ENCODE assay signal across 29 cellular contexts in the genomic region with DNA sequence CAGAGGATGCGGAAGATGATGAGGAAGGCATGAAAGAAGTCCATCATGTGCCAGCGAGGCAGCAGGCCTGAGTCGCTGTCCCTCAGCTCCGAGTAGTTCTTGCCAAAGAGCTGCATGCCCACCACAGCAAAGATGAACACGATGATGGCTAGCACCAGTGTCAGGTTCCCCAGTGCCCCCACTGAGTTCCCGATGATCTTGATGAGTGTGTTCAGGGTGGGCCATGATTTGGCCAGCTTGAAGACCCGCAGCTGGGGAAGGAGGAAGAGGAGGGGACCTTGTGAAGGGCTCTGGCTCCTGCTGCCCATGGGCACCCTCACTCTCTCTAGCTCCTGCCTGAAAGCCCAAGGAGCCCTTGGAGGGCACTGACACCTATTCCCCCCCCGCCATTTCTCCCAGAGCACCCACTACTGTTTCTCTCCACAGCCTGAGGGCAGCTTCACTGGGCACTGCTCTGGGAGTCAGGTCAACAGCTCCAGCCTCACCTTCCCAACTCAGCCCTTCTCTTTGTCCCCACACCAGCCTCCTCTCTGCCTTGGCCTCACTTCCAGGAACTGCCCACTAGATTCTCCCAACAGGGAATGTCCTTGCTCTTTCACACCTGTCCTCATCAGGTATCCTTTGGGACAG.
A peak's percentile ranks its signal among the peaks of the same experiment; 100 is the strongest.
DNase-seq lines count a peak whose midpoint lies in the region; ATAC-seq and TF ChIP-seq lines count a peak whose summit lies in the region.
"Had no signal": no experiment of that assay in that cellular context is flagged by ENCODE, and none has a peak within 500 bp of the region (broad histone marks: within the 10 kb centered on the region; RNA-seq: fewer than 3 reads in every experiment).

No MANE protein-coding gene starts in this region.

- TF ChIP-seq EP300 in gastroesophageal sphincter (IDR thresholded peaks at IDR 0.05) = no peak

- H3K27me3 ChIP-seq in lower lobe of right lung (ENCODE audit: low read depth) (no peaks in the 10 kb centered on the region), gastroesophageal sphincter (no peaks in the 10 kb centered on the region)
- H3K27me3 ChIP-seq: esophagus squamous epithelium, foreskin keratinocyte, heart right ventricle, neural progenitor cell had no signal

- peak; percentile 12 for DNase-seq in activated naive CD8-positive, alpha-beta T cell treated with anti-CD3 and anti-CD28 coated beads, Interleukin-2, amount 10 ng/mL, durations not matched to agents 7 days and 5 days
- DNase-seq in activated naive CD8-positive, alpha-beta T cell treated with anti-CD3 and anti-CD28 coated beads, Interleukin-2, amount 50 U/mL, for 24 hours = no peak
- DNase-seq in activated CD4-positive, alpha-beta memory T cell treated with anti-CD3 and anti-CD28 coated beads, Interleukin-2, amount 10 ng/mL, durations not matched to agents 7 days and 5 days = peak; percentile 11
- DNase-seq in lower lobe of right lung (peak; percentile 25), type B pancreatic cell (ENCODE audit: extremely low spot score, unreplicated experiment) (peak; percentile 36), GM03348 (ENCODE audit: low spot score) (no peak), dedifferentiated amniotic fluid mesenchymal stem cell (ENCODE audit: extremely low spot score) (no peak)
- DNase-seq: ACHN; activated CD4-positive, alpha-beta T cell treated with anti-CD3 and anti-CD28 coated beads, Interleukin-2, amount 50 U/mL, for 1 hour; central memory CD4-positive, alpha-beta T cell; dermis blood vessel endothelial cell; esophagus squamous epithelium; foreskin keratinocyte; kidney glomerular epithelial cell; MM.1S; NCI-H1930; NCI-H2171 treated with DMSO at 0.1 percent for 48 hours; NCI-H510A; stimulated activated CD8-positive, alpha-beta memory T cell treated with anti-CD3 and anti-CD28 coated beads, Interleukin-4, amount 100 ng/mL, for 48 hours had no signal

- WGBS in gastroesophageal sphincter (ENCODE audit: low coverage in 1 of 2), 2 donors = 93 to 96% methylated on average over 3 to 5 of the region's 8 CpGs

- H3K36me3 ChIP-seq in lower lobe of right lung (no peaks in the 10 kb centered on the region), gastroesophageal sphincter (no peaks in the 10 kb centered on the region)
- H3K36me3 ChIP-seq: esophagus squamous epithelium, neural progenitor cell had no signal

- H3K27me3 Mint-ChIP-seq in activated naive CD8-positive, alpha-beta T cell treated with anti-CD3 and anti-CD28 coated beads, Interleukin-2, amount 10 ng/mL, durations not matched to agents 7 days and 5 days = no peaks in the 10 kb centered on the region
- peaks cover 3% of the 10 kb centered on the region for H3K27me3 Mint-ChIP-seq in activated naive CD8-positive, alpha-beta T cell treated with anti-CD3 and anti-CD28 coated beads, Interleukin-2, amount 50 U/mL, for 24 hours
- peaks cover 2% of the 10 kb centered on the region for H3K27me3 Mint-ChIP-seq in activated CD4-positive, alpha-beta memory T cell treated with anti-CD3 and anti-CD28 coated beads, Interleukin-2, amount 10 ng/mL, durations not matched to agents 7 days and 5 days
- H3K27me3 Mint-ChIP-seq in type B pancreatic cell = peaks cover 18% of the 10 kb centered on the region
- H3K27me3 Mint-ChIP-seq: B cell had no signal

- H3K36me3 Mint-ChIP-seq in activated naive CD8-positive, alpha-beta T cell treated with anti-CD3 and anti-CD28 coated beads, Interleukin-2, amount 10 ng/mL, durations not matched to agents 7 days and 5 days = no peaks in the 10 kb centered on the region
- H3K36me3 Mint-ChIP-seq in activated naive CD8-positive, alpha-beta T cell treated with anti-CD3 and anti-CD28 coated beads, Interleukin-2, amount 50 U/mL, for 24 hours (ENCODE audit: low read depth) = no peaks in the 10 kb centered on the region
- no peaks in the 10 kb centered on the region for H3K36me3 Mint-ChIP-seq in activated CD4-positive, alpha-beta memory T cell treated with anti-CD3 and anti-CD28 coated beads, Interleukin-2, amount 10 ng/mL, durations not matched to agents 7 days and 5 days (ENCODE audit: low read depth)
- no peaks in the 10 kb centered on the region for H3K36me3 Mint-ChIP-seq in type B pancreatic cell
- H3K36me3 Mint-ChIP-seq: CD8-positive, alpha-beta T cell; neural progenitor cell had no signal

- no peak for TF ChIP-seq POLR2A in gastroesophageal sphincter (IDR thresholded peaks at IDR 0.05)

- no peak for ATAC-seq in activated naive CD8-positive, alpha-beta T cell treated with anti-CD3 and anti-CD28 coated beads, Interleukin-2, amount 10 ng/mL, durations not matched to agents 7 days and 5 days (ENCODE audit: low read depth)
- no peak for ATAC-seq in activated naive CD8-positive, alpha-beta T cell treated with anti-CD3 and anti-CD28 coated beads, Interleukin-2, amount 50 U/mL, for 24 hours
- ATAC-seq in lower lobe of right lung (no peak), gastroesophageal sphincter (no peak)
- ATAC-seq: CD8-positive, alpha-beta T cell; foreskin keratinocyte; GM12878; heart right ventricle had no signal

- H3K9me3 ChIP-seq in lower lobe of right lung (no peaks in the 10 kb centered on the region), gastroesophageal sphincter (no peaks in the 10 kb centered on the region)
- H3K9me3 ChIP-seq: esophagus squamous epithelium, heart right ventricle had no signal

- POLR2A ChIA-PET in activated naive CD8-positive, alpha-beta T cell treated with anti-CD3 and anti-CD28 coated beads, Interleukin-2, amount 10 ng/mL, durations not matched to agents 7 days and 5 days (lab: Charles Lee) = no interaction called here
- POLR2A ChIA-PET in activated CD4-positive, alpha-beta memory T cell treated with anti-CD3 and anti-CD28 coated beads, Interleukin-2, amount 10 ng/mL, durations not matched to agents 7 days and 5 days (lab: Charles Lee) = no interaction called here

- no peak overlapping the region for H3K27ac Mint-ChIP-seq in activated naive CD8-positive, alpha-beta T cell treated with anti-CD3 and anti-CD28 coated beads, Interleukin-2, amount 10 ng/mL, durations not matched to agents 7 days and 5 days
- no peak overlapping the region for H3K27ac Mint-ChIP-seq in activated naive CD8-positive, alpha-beta T cell treated with anti-CD3 and anti-CD28 coated beads, Interleukin-2, amount 50 U/mL, for 24 hours
- H3K27ac Mint-ChIP-seq in activated CD4-positive, alpha-beta memory T cell treated with anti-CD3 and anti-CD28 coated beads, Interleukin-2, amount 10 ng/mL, durations not matched to agents 7 days and 5 days = no peak overlapping the region
- no peak overlapping the region for H3K27ac Mint-ChIP-seq in type B pancreatic cell
- H3K27ac Mint-ChIP-seq: B cell; CD8-positive, alpha-beta T cell; neural progenitor cell; stimulated activated naive CD8-positive, alpha-beta T cell treated with anti-CD3 and anti-CD28 coated beads, Interleukin-15, Interleukin-2, amounts not matched to agents 100 ng/mL and 50 ng/mL, for 24 hours had no signal

- H3K4me1 ChIP-seq in lower lobe of right lung (no peaks in the 10 kb centered on the region), gastroesophageal sphincter (no peaks in the 10 kb centered on the region)
- H3K4me1 ChIP-seq: esophagus squamous epithelium, foreskin keratinocyte, neural progenitor cell, parathyroid adenoma had no signal

- no peaks in the 10 kb centered on the region for H3K4me1 Mint-ChIP-seq in activated naive CD8-positive, alpha-beta T cell treated with anti-CD3 and anti-CD28 coated beads, Interleukin-2, amount 10 ng/mL, durations not matched to agents 7 days and 5 days
- no peaks in the 10 kb centered on the region for H3K4me1 Mint-ChIP-seq in activated naive CD8-positive, alpha-beta T cell treated with anti-CD3 and anti-CD28 coated beads, Interleukin-2, amount 50 U/mL, for 24 hours
- no peaks in the 10 kb centered on the region for H3K4me1 Mint-ChIP-seq in activated CD4-positive, alpha-beta memory T cell treated with anti-CD3 and anti-CD28 coated beads, Interleukin-2, amount 10 ng/mL, durations not matched to agents 7 days and 5 days
- H3K4me1 Mint-ChIP-seq in type B pancreatic cell (ENCODE audit: unreplicated experiment) = peaks cover 4% of the 10 kb centered on the region
- H3K4me1 Mint-ChIP-seq: B cell had no signal

- TF ChIP-seq CTCF in lower lobe of right lung (IDR thresholded peaks at IDR 0.05) (no peak), type B pancreatic cell (conservative IDR thresholded peaks at IDR 0.05) (no peak), gastroesophageal sphincter (IDR thresholded peaks at IDR 0.05) (no peak)

- H3K4me3 Mint-ChIP-seq in activated naive CD8-positive, alpha-beta T cell treated with anti-CD3 and anti-CD28 coated beads, Interleukin-2, amount 10 ng/mL, durations not matched to agents 7 days and 5 days = no peak overlapping the region
- H3K4me3 Mint-ChIP-seq in activated naive CD8-positive, alpha-beta T cell treated with anti-CD3 and anti-CD28 coated beads, Interleukin-2, amount 50 U/mL, for 24 hours = no peak overlapping the region
- H3K4me3 Mint-ChIP-seq in activated CD4-positive, alpha-beta memory T cell treated with anti-CD3 and anti-CD28 coated beads, Interleukin-2, amount 10 ng/mL, durations not matched to agents 7 days and 5 days = no peak overlapping the region
- no peak overlapping the region for H3K4me3 Mint-ChIP-seq in type B pancreatic cell
- H3K4me3 Mint-ChIP-seq: B cell; CD8-positive, alpha-beta T cell; neural progenitor cell; stimulated activated naive CD8-positive, alpha-beta T cell treated with anti-CD3 and anti-CD28 coated beads, Interleukin-15, Interleukin-2, amounts not matched to agents 100 ng/mL and 50 ng/mL, for 24 hours had no signal

- H3K27ac ChIP-seq in lower lobe of right lung = no peak overlapping the region
- no peak overlapping the region for H3K27ac ChIP-seq in gastroesophageal sphincter
- H3K27ac ChIP-seq: esophagus squamous epithelium, foreskin keratinocyte, KMS-11, neural progenitor cell, parathyroid adenoma had no signal

- H3K4me3 ChIP-seq in lower lobe of right lung = no peak overlapping the region
- H3K4me3 ChIP-seq in gastroesophageal sphincter = no peak overlapping the region
- H3K4me3 ChIP-seq: esophagus squamous epithelium, GM12878, heart right ventricle, lung, neural progenitor cell had no signal

- CTCF ChIA-PET in activated CD4-positive, alpha-beta memory T cell treated with anti-CD3 and anti-CD28 coated beads, Interleukin-2, amount 10 ng/mL, durations not matched to agents 7 days and 5 days (lab: Charles Lee) = no interaction called here

- no peaks in the 10 kb centered on the region for H3K9me3 Mint-ChIP-seq in activated naive CD8-positive, alpha-beta T cell treated with anti-CD3 and anti-CD28 coated beads, Interleukin-2, amount 10 ng/mL, durations not matched to agents 7 days and 5 days
- no peaks in the 10 kb centered on the region for H3K9me3 Mint-ChIP-seq in activated naive CD8-positive, alpha-beta T cell treated with anti-CD3 and anti-CD28 coated beads, Interleukin-2, amount 50 U/mL, for 24 hours
- no peaks in the 10 kb centered on the region for H3K9me3 Mint-ChIP-seq in activated CD4-positive, alpha-beta memory T cell treated with anti-CD3 and anti-CD28 coated beads, Interleukin-2, amount 10 ng/mL, durations not matched to agents 7 days and 5 days
- no peaks in the 10 kb centered on the region for H3K9me3 Mint-ChIP-seq in type B pancreatic cell
- H3K9me3 Mint-ChIP-seq: CD8-positive, alpha-beta T cell; neural progenitor cell; stimulated activated naive CD8-positive, alpha-beta T cell treated with anti-CD3 and anti-CD28 coated beads, Interleukin-15, Interleukin-2, amounts not matched to agents 100 ng/mL and 50 ng/mL, for 24 hours had no signal

- intact Hi-C loops in lower lobe of right lung (cut with DNase I) = no loop called here

Comparison
In these comparisons a context has a peak if more than half of its experiments do, and no peak if none do; other contexts are left out.
1. DNase-seq: peak in activated naive CD8-positive, alpha-beta T cell treated with anti-CD3 and anti-CD28 coated beads, Interleukin-2, amount 10 ng/mL, durations not matched to agents 7 days and 5 days (single experiment), activated CD4-positive, alpha-beta memory T cell treated with anti-CD3 and anti-CD28 coated beads, Interleukin-2, amount 10 ng/mL, durations not matched to agents 7 days and 5 days (single experiment), lower lobe of right lung (single experiment) and type B pancreatic cell (single experiment); none in activated naive CD8-positive, alpha-beta T cell treated with anti-CD3 and anti-CD28 coated beads, Interleukin-2, amount 50 U/mL, for 24 hours (single experiment), GM03348 (single experiment) and dedifferentiated amniotic fluid mesenchymal stem cell (single experiment).